Comparison of ENCODE assay signal across 10 cellular contexts in genomic region chr3:124985358-124985757, GRCh38. TPM values are rescaled to one million over a fixed set of nuclear protein-coding genes. Genes with fewer than 3 reads are reported as not detected.
DNase-seq lines count a peak whose midpoint lies in the region; ATAC-seq and TF ChIP-seq lines count a peak whose summit lies in the region.
"Had no signal": no experiment of that assay in that cellular context is flagged by ENCODE, and none has a peak within 500 bp of the region (broad histone marks: within the 10 kb centered on the region; RNA-seq: fewer than 3 reads in every experiment).

No MANE protein-coding gene starts in this region.

- no peaks in the 10 kb centered on the region for H4K20me1 ChIP-seq in BLaER1 treated with 17β-estradiol and CSF1 and Interleukin-3, amounts not matched to agents 10 nM and 100 nM
- peaks cover 16% of the 10 kb centered on the region for H4K20me1 ChIP-seq in osteoblast (ENCODE audit: insufficient read depth, low read length)

- peak overlapping the region in 5 of 11 experiments; percentile 34 to 59 (median 52); a peak in 7 of 22 replicates for H3K9ac ChIP-seq in BLaER1 treated with 17β-estradiol and CSF1 and Interleukin-3, amounts not matched to agents 10 nM and 100 nM
- H3K9ac ChIP-seq: KMS-11 had no signal

- no peaks in the 10 kb centered on the region for H3K9me3 ChIP-seq in BLaER1 treated with 17β-estradiol and CSF1 and Interleukin-3, amounts not matched to agents 10 nM and 100 nM (replicated peaks in 1 of 11)
- no peaks in the 10 kb centered on the region for H3K9me3 ChIP-seq in osteoblast (ENCODE audit: low read depth, low read length)

- H3K4me3 ChIP-seq in BLaER1 treated with 17β-estradiol and CSF1 and Interleukin-3, amounts not matched to agents 10 nM and 100 nM = no peak overlapping the region; a peak in 1 of 20 replicates
- H3K4me3 ChIP-seq in osteoblast (ENCODE audit: insufficient read depth, low read length) = no peak overlapping the region

- peaks cover 0 to 20% (median 10%) of the 10 kb centered on the region in 11 experiments; a peak in 11 of 22 replicates for H3K36me3 ChIP-seq in BLaER1 treated with 17β-estradiol and CSF1 and Interleukin-3, amounts not matched to agents 10 nM and 100 nM
- H3K36me3 ChIP-seq in osteoblast (ENCODE audit: insufficient read depth, low read length) = peaks cover 67% of the 10 kb centered on the region

- no peak overlapping the region for H2AFZ ChIP-seq in osteoblast (ENCODE audit: low read length)

- H3K4me2 ChIP-seq in BLaER1 treated with 17β-estradiol and CSF1 and Interleukin-3, amounts not matched to agents 10 nM and 100 nM = peak overlapping the region in 7 of 11 experiments; percentile 50 to 93 (median 84); a peak in 14 of 22 replicates
- peak overlapping the region; percentile 43 for H3K4me2 ChIP-seq in osteoblast (ENCODE audit: insufficient read depth, low read length)
- H3K4me2 ChIP-seq: KMS-11 had no signal

- peaks cover 14 to 51% (median 44%) of the 10 kb centered on the region in 10 experiments for H3K4me1 ChIP-seq in BLaER1 treated with 17β-estradiol and CSF1 and Interleukin-3, amounts not matched to agents 10 nM and 100 nM
- peaks cover 23% of the 10 kb centered on the region for H3K4me1 ChIP-seq in osteoblast (ENCODE audit: insufficient read depth, low read length)

- H3K79me2 ChIP-seq in osteoblast (ENCODE audit: insufficient read depth, low read length) = no peaks in the 10 kb centered on the region

- DNase-seq in NOMO-1 treated with DMSO at 0.1 percent for 48 hours (lab: John Stamatoyannopoulos, UW; ENCODE audit: unreplicated experiment) (peak; percentile 47), fibroblast of gingiva (ENCODE audit: low read depth) (peak; percentile 74), osteoblast (ENCODE audit: insufficient read length, low spot score, missing footprints) (peak; percentile 78), caudate nucleus (lab: John Stamatoyannopoulos, UW) (no peak), OCI-M2 (lab: John Stamatoyannopoulos, UW; ENCODE audit: unreplicated experiment) (no peak)
- no peak for DNase-seq in effector CD4-positive, alpha-beta T cell
- DNase-seq: stimulated activated CD4-positive, alpha-beta T cell treated with anti-CD3 and anti-CD28 coated beads, Interleukin-2, amount 100 ng/mL, for 24 hours had no signal

- no peaks in the 10 kb centered on the region for H3K27me3 ChIP-seq in BLaER1 treated with 17β-estradiol and CSF1 and Interleukin-3, amounts not matched to agents 10 nM and 100 nM
- H3K27me3 ChIP-seq in osteoblast (ENCODE audit: insufficient read depth, low read length) = no peaks in the 10 kb centered on the region

- H3K27ac ChIP-seq in BLaER1 treated with 17β-estradiol and CSF1 and Interleukin-3, amounts not matched to agents 10 nM and 100 nM = peak overlapping the region in 8 of 11 experiments; percentile 12 to 83 (median 71); a peak in 14 of 22 replicates
- peak overlapping the region; percentile 89 for H3K27ac ChIP-seq in osteoblast (ENCODE audit: low read depth, low read length)
- H3K27ac ChIP-seq in caudate nucleus (ENCODE audit: low read depth, low read length) = no peak overlapping the region
- H3K27ac ChIP-seq: KMS-11 had no signal

- ATAC-seq in GM19023 (IDR thresholded peaks at IDR 0.05; ENCODE audit: unreplicated experiment) = no peak

- TF ChIP-seq CTCF in osteoblast (IDR thresholded peaks at IDR 0.05; ENCODE audit: extremely low read depth, low read depth, low read length) = no peak

RNA-seq across cellular contexts. Expression of gene MUC13, which starts 50.8 kb away (rescaled TPM):
- not detected in 2 replicates for total RNA-seq in osteoblast

Comparison
In these comparisons a context has a peak if more than half of its experiments do, and no peak if none do; other contexts are left out.
1. DNase-seq: peak in NOMO-1 treated with DMSO at 0.1 percent for 48 hours (single experiment), fibroblast of gingiva (single experiment) and osteoblast (single experiment); none in effector CD4-positive, alpha-beta T cell (single experiment), caudate nucleus (0 of 61) and OCI-M2 (single experiment).